19 cellular contexts compared by ENCODE assay signal in genomic region chr17:49760296-49760695, GRCh38. TPM values are rescaled to one million over a fixed set of nuclear protein-coding genes. Genes with fewer than 3 reads are reported as not detected.
DNase-seq lines count a peak whose midpoint lies in the region; ATAC-seq and TF ChIP-seq lines count a peak whose summit lies in the region.
"Had no signal": no experiment of that assay in that cellular context is flagged by ENCODE, and none has a peak within 500 bp of the region (broad histone marks: within the 10 kb centered on the region; RNA-seq: fewer than 3 reads in every experiment).

No MANE protein-coding gene starts in this region.

- DNase-seq in T-helper 2 cell treated with Interferon-gamma antibody and Interleukin-4, amounts not matched to agents 5 μg/mL and 100 μg/mL, for 36 hours (ENCODE audit: low spot score), result no peak
- DNase-seq in T-helper 2 cell, result no peak
- no peak for DNase-seq in A673 (ENCODE audit: low spot score)
- DNase-seq in MM.1S, result no peak
- no peak for DNase-seq in immature natural killer cell
- no peak for DNase-seq in NCI-H2029 treated with DMSO at 0.1 percent for 48 hours (lab: John Stamatoyannopoulos, UW)
- DNase-seq in effector memory CD4-positive, alpha-beta T cell, result no peak
- DNase-seq: 8988T; activated CD4-positive, alpha-beta T cell treated with anti-CD3 and anti-CD28 coated beads for 1 hour; cortex of kidney; foreskin keratinocyte; mucosa of descending colon; NCI-H510A; nucleus accumbens; retina had no signal

- no peak for ATAC-seq in GM19452 (IDR thresholded peaks at IDR 0.05; ENCODE audit: unreplicated experiment)
- ATAC-seq: foreskin keratinocyte, mucosa of descending colon, SK-N-SH treated with all-trans-retinoic acid at 6 μM for 48 hours had no signal

- TSS peak; percentile 6 for BruUV-seq in A673 (replicated peaks; lab: Mats Ljungman, UMichigan)

- no peaks in the 10 kb centered on the region for H3K9me3 ChIP-seq in A673 (ENCODE audit: low read depth, low read length, poor library complexity, severe bottlenecking)
- no peaks in the 10 kb centered on the region for H3K9me3 ChIP-seq in MM.1S (replicated peaks; ENCODE audit: insufficient read depth, low read length)
- H3K9me3 ChIP-seq in effector memory CD4-positive, alpha-beta T cell (ENCODE audit: control insufficient read depth, low read length), result no peaks in the 10 kb centered on the region
- H3K9me3 ChIP-seq: mucosa of descending colon, suprapubic skin, vagina had no signal

- peak overlapping the region; percentile 61 for H3K4me3 Mint-ChIP-seq in T-helper 2 cell treated with Interferon-gamma antibody and Interleukin-4, amounts not matched to agents 5 μg/mL and 100 μg/mL, for 36 hours
- H3K4me3 Mint-ChIP-seq in immature natural killer cell, result peak overlapping the region; percentile 94 to 100 (median 95)

- H3K4me1 Mint-ChIP-seq in T-helper 2 cell treated with Interferon-gamma antibody and Interleukin-4, amounts not matched to agents 5 μg/mL and 100 μg/mL, for 36 hours (ENCODE audit: low read depth), result peaks cover 58% of the 10 kb centered on the region
- H3K4me1 Mint-ChIP-seq in immature natural killer cell, result peaks cover 83 to 88% of the 10 kb centered on the region in 2 donors

- TF ChIP-seq CTCF in A673 (conservative IDR thresholded peaks at IDR 0.05; ENCODE audit: low read depth, low read length) (no peak), MM.1S (IDR thresholded peaks at IDR 0.05; ENCODE audit: low read length) (no peak)

- POLR2A ChIA-PET in A673 (lab: Charles Lee; ENCODE audit: low non-redundant PET), result no interaction called here

- CTCF ChIA-PET in A673 (lab: Charles Lee), result no interaction called here

- no peaks in the 10 kb centered on the region for H3K9me3 Mint-ChIP-seq in T-helper 2 cell treated with Interferon-gamma antibody and Interleukin-4, amounts not matched to agents 5 μg/mL and 100 μg/mL, for 36 hours
- H3K9me3 Mint-ChIP-seq in immature natural killer cell, result no peaks in the 10 kb centered on the region

- H3K27me3 ChIP-seq in A673 (replicated peaks; ENCODE audit: insufficient read depth, low read depth, low read length, poor library complexity) (no peaks in the 10 kb centered on the region), MM.1S (replicated peaks; ENCODE audit: insufficient read depth, low read length) (no peaks in the 10 kb centered on the region)
- H3K27me3 ChIP-seq in effector memory CD4-positive, alpha-beta T cell (replicated peaks; ENCODE audit: control insufficient read depth, insufficient read depth, low read length, poor library complexity, severe bottlenecking), result no peaks in the 10 kb centered on the region
- H3K27me3 ChIP-seq: foreskin keratinocyte, suprapubic skin, vagina had no signal

- H3K36me3 Mint-ChIP-seq in T-helper 2 cell treated with Interferon-gamma antibody and Interleukin-4, amounts not matched to agents 5 μg/mL and 100 μg/mL, for 36 hours (ENCODE audit: low read depth), result peaks cover 43% of the 10 kb centered on the region
- H3K36me3 Mint-ChIP-seq in immature natural killer cell, result peaks cover 0 to 10% (median 5%) of the 10 kb centered on the region in 3 donors

- intact Hi-C loops in A673 (cut with micrococcal nuclease; ENCODE audit: unreplicated experiment), result no loop called here

- H4K20me1 ChIP-seq in MM.1S (ENCODE audit: insufficient read depth, low read length), result no peaks in the 10 kb centered on the region

- H3K9me2 ChIP-seq in MM.1S (replicated peaks; ENCODE audit: insufficient read depth, low read length), result no peaks in the 10 kb centered on the region

- H3K4me2 ChIP-seq in MM.1S (ENCODE audit: low read depth, low read length), result peak overlapping the region; percentile 74

- no peak overlapping the region for H2AFZ ChIP-seq in MM.1S (ENCODE audit: low read length)

- H3K4me1 ChIP-seq in A673 (ENCODE audit: insufficient read depth, low read length, poor library complexity, severe bottlenecking), result peaks cover 13% of the 10 kb centered on the region
- H3K4me1 ChIP-seq in MM.1S (ENCODE audit: low read length), result peaks cover 55% of the 10 kb centered on the region
- peaks cover 63% of the 10 kb centered on the region for H3K4me1 ChIP-seq in effector memory CD4-positive, alpha-beta T cell (ENCODE audit: control insufficient read depth, insufficient read depth, low read length, poor library complexity, severe bottlenecking)

- H3K27me3 Mint-ChIP-seq in T-helper 2 cell treated with Interferon-gamma antibody and Interleukin-4, amounts not matched to agents 5 μg/mL and 100 μg/mL, for 36 hours (ENCODE audit: low read depth), result peaks cover 9% of the 10 kb centered on the region
- H3K27me3 Mint-ChIP-seq in immature natural killer cell (ENCODE audit: low read depth in 3 of 3), result peaks cover 13 to 17% (median 13%) of the 10 kb centered on the region in 3 donors

- H3K27ac ChIP-seq in A673 (ENCODE audit: low read depth, low read length, poor library complexity, severe bottlenecking) (no peak overlapping the region), MM.1S (ENCODE audit: low read length) (peak overlapping the region; percentile 48; the same call in 1 of the 2 replicates)
- no peak overlapping the region for H3K27ac ChIP-seq in effector memory CD4-positive, alpha-beta T cell (ENCODE audit: insufficient read depth, low read length, poor library complexity, severe bottlenecking)
- H3K27ac ChIP-seq: foreskin keratinocyte, suprapubic skin, vagina had no signal

- H3K4me3 ChIP-seq in A673 (ENCODE audit: low read depth, low read length, poor library complexity, severe bottlenecking) (no peak overlapping the region), MM.1S (ENCODE audit: low read length) (peak overlapping the region; percentile 72; the same call in 1 of the 2 replicates)
- H3K4me3 ChIP-seq in effector memory CD4-positive, alpha-beta T cell (ENCODE audit: insufficient read depth, low read depth, low read length, poor library complexity, severe bottlenecking), result no peak overlapping the region
- H3K4me3 ChIP-seq: mucosa of descending colon, suprapubic skin, vagina had no signal

- H3K27ac Mint-ChIP-seq in T-helper 2 cell treated with Interferon-gamma antibody and Interleukin-4, amounts not matched to agents 5 μg/mL and 100 μg/mL, for 36 hours, result no peak overlapping the region
- H3K27ac Mint-ChIP-seq in immature natural killer cell, result peak overlapping the region; percentile 78 to 99 (median 91)

- H3K36me3 ChIP-seq in A673 (ENCODE audit: insufficient read depth, low read length, poor library complexity, severe bottlenecking), result no peaks in the 10 kb centered on the region
- no peaks in the 10 kb centered on the region for H3K36me3 ChIP-seq in MM.1S (replicated peaks; ENCODE audit: insufficient read depth, low read length)
- peaks cover 10% of the 10 kb centered on the region for H3K36me3 ChIP-seq in effector memory CD4-positive, alpha-beta T cell (ENCODE audit: control insufficient read depth, insufficient read depth, low read length)
- H3K36me3 ChIP-seq: vagina had no signal

- H3K79me2 ChIP-seq in MM.1S (ENCODE audit: low read length), result peaks cover 77% of the 10 kb centered on the region

- H3F3A ChIP-seq in MM.1S (ENCODE audit: insufficient read depth, low read length), result peaks cover 30% of the 10 kb centered on the region

- H3K9ac ChIP-seq in MM.1S (ENCODE audit: low read length), result no peak overlapping the region

RNA-seq across cellular contexts. Expression of gene FAM117A, which starts 3.6 kb away (rescaled TPM):
- total RNA-seq in A673 (2021), result 10.1 and 10.8 TPM in 2 replicates
- polyA plus RNA-seq in immature natural killer cell, result 10 to 100 TPM; 35.3 to 68.0 (median 35.9) TPM

RNA-seq across cellular contexts. Expression of gene KAT7, which starts 28.2 kb away (rescaled TPM):
- total RNA-seq in A673 (2021), result 94.0 and 96.2 TPM in 2 replicates
- polyA plus RNA-seq in immature natural killer cell, result 10 to 100 TPM; 32.3 to 67.2 (median 37.9) TPM

RNA-seq across cellular contexts. Expression of gene SLC35B1, which starts 52.5 kb away (rescaled TPM):
- total RNA-seq in A673 (2021), result 104 and 106 TPM in 2 replicates
- polyA plus RNA-seq in immature natural killer cell, result 10 to 100 TPM; 40.5 to 69.0 (median 53.3) TPM
